ENCODE assay signal across 8 cellular contexts in the genomic region with DNA sequence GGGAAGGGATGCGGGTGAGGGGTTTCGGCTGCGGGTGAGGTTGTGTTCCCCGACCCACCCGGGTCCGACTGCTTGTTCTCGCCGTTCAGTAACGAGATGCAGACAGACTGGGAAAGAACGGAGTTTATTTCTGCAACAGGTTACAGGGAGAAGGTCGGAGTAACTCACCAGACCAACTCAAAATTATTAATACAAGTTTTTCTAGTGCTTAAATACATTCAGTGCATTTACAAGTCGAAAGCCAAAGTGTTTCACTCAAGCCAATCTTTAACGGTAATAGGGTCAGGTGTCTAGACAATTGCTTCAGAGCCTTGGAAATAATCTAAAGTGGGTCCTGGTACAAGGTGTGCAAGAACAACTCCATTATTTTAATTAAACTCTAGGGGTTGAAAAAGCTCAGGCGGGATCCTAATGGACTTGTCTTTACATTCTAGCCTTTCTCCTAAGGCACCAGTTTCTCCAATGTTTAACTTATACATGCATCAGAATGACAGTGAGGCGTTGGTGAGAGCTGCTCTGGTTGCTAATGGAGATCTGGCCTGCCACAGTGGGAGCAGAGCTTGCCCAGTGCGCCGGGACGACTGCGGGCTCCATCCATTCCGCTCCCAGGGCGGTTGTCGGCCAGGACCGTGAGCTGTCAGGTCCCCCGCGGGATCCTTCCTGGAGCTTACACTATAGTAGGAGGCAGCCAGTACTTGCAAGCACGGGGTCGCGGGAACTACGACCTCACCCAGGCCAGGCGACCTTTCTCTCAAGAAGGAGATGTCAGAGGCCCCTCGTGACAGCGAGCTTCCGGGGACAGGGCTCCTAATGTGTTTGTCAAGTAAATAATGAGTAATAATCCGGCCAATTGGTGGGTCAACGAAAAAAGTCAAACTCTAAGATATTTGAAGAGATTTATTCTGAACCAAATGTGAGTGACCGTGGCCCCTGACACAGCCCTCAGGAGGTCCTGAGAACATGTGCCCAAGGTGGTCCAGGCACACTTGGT. TPM values are rescaled to one million over a fixed set of nuclear protein-coding genes. Genes with fewer than 3 reads are reported as not detected.
DNase-seq lines count a peak whose midpoint lies in the region; ATAC-seq and TF ChIP-seq lines count a peak whose summit lies in the region.

No MANE protein-coding gene starts in this region.

- 47% methylated on average over 28 of the region's 36 CpGs for WGBS in SK-N-SH (ENCODE audit: low lambda C conversion rate)
- WGBS in smooth muscle cell (ENCODE audit: low lambda C conversion rate) = 13% methylated on average over 36 of the region's 36 CpGs

- H3K27ac ChIP-seq in SK-N-SH (ENCODE audit: low read depth in 2 of 2, low read length in 1 of 2) = peak overlapping the region; percentile 55 to 91; a peak in 2 of 4 replicates
- peak overlapping the region; percentile 91 for H3K27ac ChIP-seq in smooth muscle cell (ENCODE audit: low read depth)

- TF ChIP-seq EP300 in SK-N-SH (IDR thresholded peaks at IDR 0.05; ENCODE audit: borderline replicate concordance in 1 of 2, low read depth in 1 of 2, low read length in 1 of 2) = no peak

- no peak; the same call in 1 of the 3 replicates for ATAC-seq in SK-N-SH treated with all-trans-retinoic acid at 6 μM for 48 hours
- peak; percentile 17 for ATAC-seq in HG03571 (IDR thresholded peaks at IDR 0.05; ENCODE audit: unreplicated experiment)

- H3K4me1 ChIP-seq in SK-N-SH (ENCODE audit: control insufficient read depth in 1 of 2, insufficient read depth in 2 of 2, low read depth in 1 of 2, low read length in 1 of 2) (peaks cover 0 to 13% of the 10 kb centered on the region in 2 experiments; a peak in 3 of 4 replicates), smooth muscle cell (ENCODE audit: low read depth) (peaks cover 34% of the 10 kb centered on the region)

- H3F3A ChIP-seq in SK-N-SH (replicated peaks; ENCODE audit: insufficient read depth) (peaks cover 9% of the 10 kb centered on the region), smooth muscle cell (ENCODE audit: low read depth) (peaks cover 12% of the 10 kb centered on the region)

- H3K9me3 ChIP-seq in SK-N-SH = no peaks in the 10 kb centered on the region
- no peaks in the 10 kb centered on the region for H3K9me3 ChIP-seq in smooth muscle cell (replicated peaks; ENCODE audit: low read depth)

- TF ChIP-seq RAD21 in SK-N-SH (IDR thresholded peaks at IDR 0.05; ENCODE audit: low read length) = no peak

- TF ChIP-seq CTCF in SK-N-SH (IDR thresholded peaks at IDR 0.05) = no peak
- TF ChIP-seq CTCF in brain (conservative IDR thresholded peaks at IDR 0.05) = no peak
- no peak for TF ChIP-seq CTCF in smooth muscle cell (IDR thresholded peaks at IDR 0.05; ENCODE audit: borderline replicate concordance, insufficient read depth, poor library complexity, severe bottlenecking)

- peak overlapping the region; percentile 96 to 98 (median 98) for H3K27ac Mint-ChIP-seq in brain

- H3K9me3 Mint-ChIP-seq in brain = no peaks in the 10 kb centered on the region

- H4K20me1 ChIP-seq in SK-N-SH (ENCODE audit: insufficient read depth) (peaks cover 3% of the 10 kb centered on the region; the same call in 1 of the 2 replicates), smooth muscle cell (ENCODE audit: low read depth) (peaks cover 31% of the 10 kb centered on the region)

- POLR2A ChIA-PET in SK-N-SH (lab: Yijun Ruan, JAX) = interaction anchor here (1.2 kb wide), 1 partner anchor 15 kb away, joined by 5 read pairs; no protein-coding TSS in a partner anchor

- H3K27me3 ChIP-seq in SK-N-SH (ENCODE audit: insufficient read depth) (no peaks in the 10 kb centered on the region), smooth muscle cell (ENCODE audit: low read depth) (no peaks in the 10 kb centered on the region)

- H3K36me3 Mint-ChIP-seq in brain = peaks cover 12% of the 10 kb centered on the region

- CTCF ChIA-PET in SK-N-SH (lab: Yijun Ruan, JAX) = interaction anchor here (0.6 to 3.6 kb wide), 6 partner anchors 14 to 191 kb away, joined by 3 to 16 read pairs (median 5); no protein-coding TSS in a partner anchor

- H3K4me3 ChIP-seq in SK-N-SH (ENCODE audit: low read depth in 2 of 2, low read length in 1 of 2) = peak overlapping the region; percentile 85 to 89
- H3K4me3 ChIP-seq in smooth muscle cell = peak overlapping the region; percentile 94

- peak overlapping the region; percentile 91 to 99 (median 95) for H3K4me3 Mint-ChIP-seq in brain

- H2AFZ ChIP-seq in SK-N-SH (ENCODE audit: low read depth) = peak overlapping the region; percentile 96
- H2AFZ ChIP-seq in smooth muscle cell (ENCODE audit: low read depth) = peak overlapping the region; percentile 99

- H3K27me3 Mint-ChIP-seq in brain = peaks cover 42% of the 10 kb centered on the region

- H3K36me3 ChIP-seq in SK-N-SH (replicated peaks in 1 of 2; ENCODE audit: control insufficient read depth in 1 of 2, insufficient read depth in 2 of 2, low read length in 1 of 2) (peaks cover 3 to 15% of the 10 kb centered on the region in 2 experiments), smooth muscle cell (ENCODE audit: low read depth) (no peaks in the 10 kb centered on the region)

- DNase-seq in SK-N-SH (peak; percentile 21), iris pigment epithelial cell (ENCODE audit: low read depth) (peak; percentile 5), smooth muscle cell (lab: John Stamatoyannopoulos, UW; ENCODE audit: unreplicated experiment) (no peak), AML-193 (lab: John Stamatoyannopoulos, UW) (no peak)
- no peak for DNase-seq in effector CD8-positive, alpha-beta T cell (lab: John Stamatoyannopoulos, UW)

- peak overlapping the region; percentile 87 for H3K4me2 ChIP-seq in SK-N-SH
- H3K4me2 ChIP-seq in smooth muscle cell = peak overlapping the region; percentile 100

- H3K9me2 ChIP-seq in SK-N-SH = no peaks in the 10 kb centered on the region

- peaks cover 39% of the 10 kb centered on the region for H3K79me2 ChIP-seq in SK-N-SH (ENCODE audit: insufficient read depth)
- H3K79me2 ChIP-seq in smooth muscle cell (ENCODE audit: low read depth) = peaks cover 37% of the 10 kb centered on the region

- H3K4me1 Mint-ChIP-seq in brain = peaks cover 49% of the 10 kb centered on the region

- H3K9ac ChIP-seq in SK-N-SH (peak overlapping the region; percentile 79), smooth muscle cell (ENCODE audit: low read depth) (peak overlapping the region; percentile 89)

TF ChIP-seq in SK-N-SH, 30 proteins besides CTCF, POLR2A, EP300 and RAD21:
- TF ChIP-seq, protein P1, sequence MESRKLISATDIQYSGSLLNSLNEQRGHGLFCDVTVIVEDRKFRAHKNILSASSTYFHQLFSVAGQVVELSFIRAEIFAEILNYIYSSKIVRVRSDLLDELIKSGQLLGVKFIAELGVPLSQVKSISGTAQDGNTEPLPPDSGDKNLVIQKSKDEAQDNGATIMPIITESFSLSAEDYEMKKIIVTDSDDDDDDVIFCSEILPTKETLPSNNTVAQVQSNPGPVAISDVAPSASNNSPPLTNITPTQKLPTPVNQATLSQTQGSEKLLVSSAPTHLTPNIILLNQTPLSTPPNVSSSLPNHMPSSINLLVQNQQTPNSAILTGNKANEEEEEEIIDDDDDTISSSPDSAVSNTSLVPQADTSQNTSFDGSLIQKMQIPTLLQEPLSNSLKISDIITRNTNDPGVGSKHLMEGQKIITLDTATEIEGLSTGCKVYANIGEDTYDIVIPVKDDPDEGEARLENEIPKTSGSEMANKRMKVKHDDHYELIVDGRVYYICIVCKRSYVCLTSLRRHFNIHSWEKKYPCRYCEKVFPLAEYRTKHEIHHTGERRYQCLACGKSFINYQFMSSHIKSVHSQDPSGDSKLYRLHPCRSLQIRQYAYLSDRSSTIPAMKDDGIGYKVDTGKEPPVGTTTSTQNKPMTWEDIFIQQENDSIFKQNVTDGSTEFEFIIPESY (IDR thresholded peaks at IDR 0.05; ENCODE audit: borderline replicate concordance, low read depth) = no peak
- no peak for TF ChIP-seq YY1 (IDR thresholded peaks at IDR 0.05; ENCODE audit: low read depth)
- no peak for TF ChIP-seq NRF1 (IDR thresholded peaks at IDR 0.05; ENCODE audit: low read depth, low read length)

TF ChIP-seq in SK-N-SH treated with all-trans-retinoic acid at 6 μM for 48 hours, 23 proteins besides CTCF, POLR2A, EP300 and RAD21 (continues in another document):
- TF ChIP-seq CSDC2 (CRISPR knock-in tag; IDR thresholded peaks at IDR 0.05) (no peak), ISL1 (CRISPR knock-in tag; IDR thresholded peaks at IDR 0.05) (no peak), TCF4 (CRISPR knock-in tag; IDR thresholded peaks at IDR 0.05; ENCODE audit: borderline replicate concordance) (no peak), BACH2 (CRISPR knock-in tag; IDR thresholded peaks at IDR 0.05; ENCODE audit: borderline replicate concordance) (no peak)

RNA-seq across cellular contexts. Expression of a gene that starts 0.8 kb away (rescaled TPM):
- polyA plus RNA-seq in SK-N-SH (2012; rRNA removed) (72.1 and 112 TPM in 2 replicates), brain (ENCODE audit: insufficient read depth, low read depth, low replicate concordance) (252 TPM), smooth muscle cell (159 and 297 TPM in 2 replicates)
- polyA plus RNA-seq in SK-N-SH (2012; cell fraction: cytosol; rRNA removed) = 147 and 222 TPM in 2 replicates
- 13.6 and 31.7 TPM in 2 replicates for polyA plus RNA-seq in SK-N-SH (2012; cell fraction: nucleus; rRNA removed)
- 322 and 339 TPM in 2 replicates for total RNA-seq in smooth muscle cell

RNA-seq across cellular contexts. Expression of a gene that starts 4.1 kb away (rescaled TPM):
- polyA plus RNA-seq in SK-N-SH (2012; rRNA removed) = 0.10 and 0.11 TPM in 2 replicates
- 0.03 and 0.09 TPM in 2 replicates for polyA plus RNA-seq in SK-N-SH (2012; cell fraction: cytosol; rRNA removed)
- polyA plus RNA-seq in SK-N-SH (2012; cell fraction: nucleus; rRNA removed) = 0.21 and 0.22 TPM in 2 replicates
- polyA plus RNA-seq in brain (ENCODE audit: insufficient read depth, low read depth, low replicate concordance) = 1.6 TPM
- 5.6 and 17.2 TPM in 2 replicates for total RNA-seq in smooth muscle cell
- 1.1 and 7.0 TPM in 2 replicates for polyA plus RNA-seq in smooth muscle cell

RNA-seq across cellular contexts. Expression of a gene that starts 32.1 kb away (rescaled TPM):
- 0.66 and 1.3 TPM in 2 replicates for polyA plus RNA-seq in SK-N-SH (2012; rRNA removed)
- 0.37 and 0.82 TPM in 2 replicates for polyA plus RNA-seq in SK-N-SH (2012; cell fraction: cytosol; rRNA removed)
- polyA plus RNA-seq in SK-N-SH (2012; cell fraction: nucleus; rRNA removed) = 2.9 and 3.2 TPM in 2 replicates
- 4.3 TPM for polyA plus RNA-seq in brain (ENCODE audit: insufficient read depth, low read depth, low replicate concordance)
- not detected in 2 replicates for total RNA-seq in smooth muscle cell
- polyA plus RNA-seq in smooth muscle cell = 0.48 TPM in 1 of 2 replicates, not detected in the other

Comparison
In these comparisons a context has a peak if more than half of its experiments do, and no peak if none do; other contexts are left out.
1. DNase-seq: peak in SK-N-SH (single experiment) and iris pigment epithelial cell (single experiment); none in smooth muscle cell (single experiment), AML-193 (0 of 2) and effector CD8-positive, alpha-beta T cell (single experiment).